ENCODE assay signal across 1 cellular context in the genomic region with DNA sequence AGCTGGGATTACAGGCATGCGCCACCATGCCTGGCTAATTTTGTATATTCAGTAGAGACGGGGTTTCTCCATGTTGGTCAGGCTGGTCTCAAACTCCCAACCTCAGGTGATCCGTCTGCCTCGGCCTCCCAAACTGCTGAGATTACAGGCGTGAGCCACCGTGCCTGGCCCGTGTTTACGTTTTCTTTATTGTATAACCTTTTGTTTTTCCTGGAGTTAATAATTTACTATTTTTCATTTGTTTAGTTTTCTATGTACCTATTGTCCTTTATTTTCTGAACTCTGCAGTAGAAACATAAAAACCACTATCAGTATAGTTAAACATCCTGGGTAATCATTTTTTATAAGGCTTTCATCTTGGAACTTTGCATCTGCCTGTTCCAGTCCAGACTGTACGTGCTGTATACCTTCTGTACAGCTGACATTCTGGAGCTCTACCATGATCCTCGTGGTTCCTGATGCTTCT.
TF ChIP-seq lines count a peak whose summit lies in the region.

No MANE protein-coding gene starts in this region.

TF ChIP-seq in HepG2, 621 proteins besides CTCF, POLR2A, EP300 and RAD21 (continued from another document):
- peak; percentile 25; the same call in 1 of the 2 replicates for TF ChIP-seq ZNF687 (CRISPR knock-in tag; IDR thresholded peaks at IDR 0.05)
- TF ChIP-seq, protein P1, sequence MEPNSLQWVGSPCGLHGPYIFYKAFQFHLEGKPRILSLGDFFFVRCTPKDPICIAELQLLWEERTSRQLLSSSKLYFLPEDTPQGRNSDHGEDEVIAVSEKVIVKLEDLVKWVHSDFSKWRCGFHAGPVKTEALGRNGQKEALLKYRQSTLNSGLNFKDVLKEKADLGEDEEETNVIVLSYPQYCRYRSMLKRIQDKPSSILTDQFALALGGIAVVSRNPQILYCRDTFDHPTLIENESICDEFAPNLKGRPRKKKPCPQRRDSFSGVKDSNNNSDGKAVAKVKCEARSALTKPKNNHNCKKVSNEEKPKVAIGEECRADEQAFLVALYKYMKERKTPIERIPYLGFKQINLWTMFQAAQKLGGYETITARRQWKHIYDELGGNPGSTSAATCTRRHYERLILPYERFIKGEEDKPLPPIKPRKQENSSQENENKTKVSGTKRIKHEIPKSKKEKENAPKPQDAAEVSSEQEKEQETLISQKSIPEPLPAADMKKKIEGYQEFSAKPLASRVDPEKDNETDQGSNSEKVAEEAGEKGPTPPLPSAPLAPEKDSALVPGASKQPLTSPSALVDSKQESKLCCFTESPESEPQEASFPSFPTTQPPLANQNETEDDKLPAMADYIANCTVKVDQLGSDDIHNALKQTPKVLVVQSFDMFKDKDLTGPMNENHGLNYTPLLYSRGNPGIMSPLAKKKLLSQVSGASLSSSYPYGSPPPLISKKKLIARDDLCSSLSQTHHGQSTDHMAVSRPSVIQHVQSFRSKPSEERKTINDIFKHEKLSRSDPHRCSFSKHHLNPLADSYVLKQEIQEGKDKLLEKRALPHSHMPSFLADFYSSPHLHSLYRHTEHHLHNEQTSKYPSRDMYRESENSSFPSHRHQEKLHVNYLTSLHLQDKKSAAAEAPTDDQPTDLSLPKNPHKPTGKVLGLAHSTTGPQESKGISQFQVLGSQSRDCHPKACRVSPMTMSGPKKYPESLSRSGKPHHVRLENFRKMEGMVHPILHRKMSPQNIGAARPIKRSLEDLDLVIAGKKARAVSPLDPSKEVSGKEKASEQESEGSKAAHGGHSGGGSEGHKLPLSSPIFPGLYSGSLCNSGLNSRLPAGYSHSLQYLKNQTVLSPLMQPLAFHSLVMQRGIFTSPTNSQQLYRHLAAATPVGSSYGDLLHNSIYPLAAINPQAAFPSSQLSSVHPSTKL (CRISPR knock-in tag; IDR thresholded peaks at IDR 0.05) = peak; percentile 87
- 0 out of 2 replicates have a peak, but pooled peaks have one; percentile 24 for TF ChIP-seq RXRB (CRISPR knock-in tag; IDR thresholded peaks at IDR 0.05; ENCODE audit: borderline replicate concordance)
- peak; percentile 83 for TF ChIP-seq HNF1B (CRISPR knock-in tag; IDR thresholded peaks at IDR 0.05)
- 0 out of 2 replicates have a peak, but pooled peaks have one; percentile 36 for TF ChIP-seq HMGXB3 (CRISPR knock-in tag; IDR thresholded peaks at IDR 0.05; ENCODE audit: borderline replicate concordance)
- TF ChIP-seq, protein P2, sequence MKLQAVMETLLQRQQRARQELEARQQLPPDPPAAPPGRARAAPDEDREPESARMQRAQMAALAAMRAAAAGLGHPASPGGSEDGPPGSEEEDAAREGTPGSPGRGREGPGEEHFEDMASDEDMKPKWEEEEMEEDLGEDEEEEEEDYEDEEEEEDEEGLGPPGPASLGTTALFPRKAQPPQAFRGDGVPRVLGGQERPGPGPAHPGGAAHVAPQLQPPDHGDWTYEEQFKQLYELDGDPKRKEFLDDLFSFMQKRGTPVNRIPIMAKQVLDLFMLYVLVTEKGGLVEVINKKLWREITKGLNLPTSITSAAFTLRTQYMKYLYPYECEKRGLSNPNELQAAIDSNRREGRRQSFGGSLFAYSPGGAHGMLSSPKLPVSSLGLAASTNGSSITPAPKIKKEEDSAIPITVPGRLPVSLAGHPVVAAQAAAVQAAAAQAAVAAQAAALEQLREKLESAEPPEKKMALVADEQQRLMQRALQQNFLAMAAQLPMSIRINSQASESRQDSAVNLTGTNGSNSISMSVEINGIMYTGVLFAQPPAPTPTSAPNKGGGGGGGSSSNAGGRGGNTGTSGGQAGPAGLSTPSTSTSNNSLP (IDR thresholded peaks at IDR 0.05; ENCODE audit: low read depth, low read length) = peak; percentile 90
- peak; percentile 55; the same call in 1 of the 2 replicates for TF ChIP-seq GATA4 (IDR thresholded peaks at IDR 0.05; ENCODE audit: borderline replicate concordance, low read depth)
- peak; percentile 77 for TF ChIP-seq TCF7 (IDR thresholded peaks at IDR 0.05; ENCODE audit: low read depth)
- peak; percentile 30; the same call in 1 of the 2 replicates for TF ChIP-seq KDM2A (CRISPR knock-in tag; IDR thresholded peaks at IDR 0.05; ENCODE audit: borderline replicate concordance, low read depth)
- peak; percentile 86 for TF ChIP-seq FOXA3 (CRISPR knock-in tag; IDR thresholded peaks at IDR 0.05)
- TF ChIP-seq, protein P3, sequence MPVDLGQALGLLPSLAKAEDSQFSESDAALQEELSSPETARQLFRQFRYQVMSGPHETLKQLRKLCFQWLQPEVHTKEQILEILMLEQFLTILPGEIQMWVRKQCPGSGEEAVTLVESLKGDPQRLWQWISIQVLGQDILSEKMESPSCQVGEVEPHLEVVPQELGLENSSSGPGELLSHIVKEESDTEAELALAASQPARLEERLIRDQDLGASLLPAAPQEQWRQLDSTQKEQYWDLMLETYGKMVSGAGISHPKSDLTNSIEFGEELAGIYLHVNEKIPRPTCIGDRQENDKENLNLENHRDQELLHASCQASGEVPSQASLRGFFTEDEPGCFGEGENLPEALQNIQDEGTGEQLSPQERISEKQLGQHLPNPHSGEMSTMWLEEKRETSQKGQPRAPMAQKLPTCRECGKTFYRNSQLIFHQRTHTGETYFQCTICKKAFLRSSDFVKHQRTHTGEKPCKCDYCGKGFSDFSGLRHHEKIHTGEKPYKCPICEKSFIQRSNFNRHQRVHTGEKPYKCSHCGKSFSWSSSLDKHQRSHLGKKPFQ (CRISPR knock-in tag; IDR thresholded peaks at IDR 0.05; ENCODE audit: insufficient replicate concordance) = peak; percentile 56
- peak; percentile 47; the same call in 1 of the 2 replicates for TF ChIP-seq KAT8 (CRISPR knock-in tag; IDR thresholded peaks at IDR 0.05)
- TF ChIP-seq ZNF841 (CRISPR knock-in tag; IDR thresholded peaks at IDR 0.05; ENCODE audit: borderline replicate concordance) = no peak
- no peak for TF ChIP-seq KLF12 (CRISPR knock-in tag; IDR thresholded peaks at IDR 0.05; ENCODE audit: borderline replicate concordance)
- TF ChIP-seq ZFYVE20 (CRISPR knock-in tag; IDR thresholded peaks at IDR 0.05; ENCODE audit: borderline replicate concordance, low read depth) = no peak
- TF ChIP-seq ESRRA (CRISPR knock-in tag; IDR thresholded peaks at IDR 0.05; ENCODE audit: low read depth) = no peak
- no peak for TF ChIP-seq REL (CRISPR knock-in tag; conservative IDR thresholded peaks at IDR 0.05)
- TF ChIP-seq SOX5 (CRISPR knock-in tag; IDR thresholded peaks at IDR 0.05; ENCODE audit: borderline replicate concordance) = peak; percentile 99
- TF ChIP-seq TFAP4 (IDR thresholded peaks at IDR 0.05; ENCODE audit: borderline replicate concordance, low read depth) = peak; percentile 92
